22 cellular contexts compared by ENCODE assay signal in the genomic region with DNA sequence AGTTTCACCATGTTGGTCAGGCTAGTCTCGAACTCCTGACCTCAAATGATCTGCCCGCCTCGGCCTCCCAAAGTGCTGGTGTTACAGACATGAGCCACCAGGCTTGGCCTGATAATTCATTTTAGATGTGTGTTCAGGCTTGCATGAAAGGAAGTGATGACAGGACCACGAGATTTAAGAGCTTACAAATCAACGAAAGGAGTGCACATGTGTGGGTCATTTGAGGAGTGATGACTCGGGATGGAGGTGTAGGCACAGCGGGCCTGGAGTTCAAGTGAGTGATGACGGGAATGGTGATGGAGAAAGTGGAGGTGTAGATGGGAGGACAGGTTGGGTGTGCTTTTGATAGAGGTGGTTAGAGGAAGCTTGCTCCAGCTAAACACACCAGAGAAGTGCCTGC.
DNase-seq lines count a peak whose midpoint lies in the region; ATAC-seq, FAIRE-seq and TF ChIP-seq lines count a peak whose summit lies in the region.
"Had no signal": no experiment of that assay in that cellular context is flagged by ENCODE, and none has a peak within 500 bp of the region (broad histone marks: within the 10 kb centered on the region; RNA-seq: fewer than 3 reads in every experiment).

No MANE protein-coding gene starts in this region.

- TF ChIP-seq EP300 in HepG2 (IDR thresholded peaks at IDR 0.05; ENCODE audit: low read depth in 2 of 2, low read length in 2 of 2) (no peak), HepG2 (CRISPR knock-in tag; IDR thresholded peaks at IDR 0.05; ENCODE audit: borderline replicate concordance) (no peak), K562 (IDR thresholded peaks at IDR 0.05; ENCODE audit: low read length) (no peak), transverse colon (IDR thresholded peaks at IDR 0.05; ENCODE audit: low read depth) (no peak)

- intact Hi-C loops in HepG2 (cut with micrococcal nuclease; ENCODE audit: unreplicated experiment) (no loop called here), right lobe of liver (cut with DNase I) (no loop called here), K562 (cut with micrococcal nuclease) (loop anchor here (10.0 kb wide), 1 partner anchor 1513 kb away; no protein-coding TSS in a partner anchor), transverse colon (cut with DNase I; ENCODE audit: low total_unique reads) (no loop called here)

- peaks cover 0 to 13% of the 10 kb centered on the region in 2 experiments; a peak in 2 of 5 replicates for H3K27me3 ChIP-seq in HepG2 (ENCODE audit: control insufficient read depth in 1 of 2, insufficient read depth in 2 of 2, low read length in 2 of 2)
- H3K27me3 ChIP-seq in right lobe of liver, result no peaks in the 10 kb centered on the region
- H3K27me3 ChIP-seq in K562 (ENCODE audit: control insufficient read depth in 2 of 2, insufficient read depth in 2 of 2, low read length in 2 of 2), result peaks cover 0 to 2% of the 10 kb centered on the region in 2 experiments; a peak in 2 of 5 replicates
- H3K27me3 ChIP-seq in transverse colon, result no peaks in the 10 kb centered on the region
- H3K27me3 ChIP-seq: BLaER1 treated with 17β-estradiol and CSF1 and Interleukin-3, amounts not matched to agents 10 nM and 100 nM had no signal

- H3K9me3 ChIP-seq in HepG2 (ENCODE audit: low read length) (no peaks in the 10 kb centered on the region), right lobe of liver (no peaks in the 10 kb centered on the region), K562 (replicated peaks; ENCODE audit: control insufficient read depth, insufficient read depth, low read depth, low read length) (no peaks in the 10 kb centered on the region), transverse colon (no peaks in the 10 kb centered on the region)
- H3K9me3 ChIP-seq: A549; BLaER1 treated with 17β-estradiol and CSF1 and Interleukin-3, amounts not matched to agents 10 nM and 100 nM; Caco-2 had no signal

- H3K9ac ChIP-seq in HepG2 (ENCODE audit: insufficient read depth, low read depth, low read length) (no peak overlapping the region), K562 (ENCODE audit: insufficient read depth in 1 of 2, low read depth in 2 of 2, low read length in 2 of 2) (peak overlapping the region; percentile 91 to 95)
- H3K9ac ChIP-seq: BLaER1 treated with 17β-estradiol and CSF1 and Interleukin-3, amounts not matched to agents 10 nM and 100 nM had no signal

- H2AFZ ChIP-seq in HepG2 (ENCODE audit: low read length), result no peak overlapping the region
- H2AFZ ChIP-seq in K562 (ENCODE audit: low read depth, low read length), result no peak overlapping the region

- no peaks in the 10 kb centered on the region for H3K4me1 ChIP-seq in HepG2 (ENCODE audit: insufficient read depth, low read length)
- H3K4me1 ChIP-seq in right lobe of liver, result no peaks in the 10 kb centered on the region
- peaks cover 0 to under 1% of the 10 kb centered on the region in 2 experiments; a peak in 2 of 5 replicates for H3K4me1 ChIP-seq in K562 (replicated peaks in 1 of 2; ENCODE audit: control insufficient read depth in 2 of 2, insufficient read depth in 2 of 2, low read length in 2 of 2)
- H3K4me1 ChIP-seq in transverse colon, result no peaks in the 10 kb centered on the region
- H3K4me1 ChIP-seq: A549; BLaER1 treated with 17β-estradiol and CSF1 and Interleukin-3, amounts not matched to agents 10 nM and 100 nM; Caco-2 had no signal

- H3K4me3 ChIP-seq in HepG2 (replicated peaks in 1 of 3; ENCODE audit: insufficient read depth in 1 of 3, low read depth in 2 of 3, low read length in 3 of 3), result no peak overlapping the region
- no peak overlapping the region for H3K4me3 ChIP-seq in right lobe of liver
- peak overlapping the region; percentile 80 for H3K4me3 ChIP-seq in K562
- H3K4me3 ChIP-seq in transverse colon, result no peak overlapping the region
- H3K4me3 ChIP-seq: A549; BLaER1 treated with 17β-estradiol and CSF1 and Interleukin-3, amounts not matched to agents 10 nM and 100 nM; GM12878 had no signal

- no peaks in the 10 kb centered on the region for H3K36me3 ChIP-seq in HepG2 (replicated peaks in 1 of 2; ENCODE audit: control insufficient read depth in 1 of 2, insufficient read depth in 2 of 2, low read length in 2 of 2)
- no peaks in the 10 kb centered on the region for H3K36me3 ChIP-seq in right lobe of liver
- peaks cover 59% of the 10 kb centered on the region for H3K36me3 ChIP-seq in K562 (ENCODE audit: control insufficient read depth, insufficient read depth, low read length)
- H3K36me3 ChIP-seq in transverse colon, result no peaks in the 10 kb centered on the region
- H3K36me3 ChIP-seq: BLaER1 treated with 17β-estradiol and CSF1 and Interleukin-3, amounts not matched to agents 10 nM and 100 nM had no signal

- BruUV-seq in HepG2 (replicated peaks; lab: Mats Ljungman, UMichigan) (no TSS peak), K562 (replicated peaks; lab: Mats Ljungman, UMichigan) (no TSS peak)

- in situ Hi-C loops in HepG2 (cut with HindIII; ENCODE audit: extremely low pct_ligation_motif_present, low pct_unique_long_range_greater_than_20kb) (no loop called here), K562 (cut with MboI) (no loop called here), transverse colon (cut with MboI; ENCODE audit: low pct_ligation_motif_present in 1 of 4, low pct_unique_long_range_greater_than_20kb in 1 of 4, low sequenced_read_pairs in 3 of 4) (no loop called here)

- 2% methylated on average over 8 of the region's 8 CpGs for WGBS in HepG2 (ENCODE audit: low lambda C conversion rate)
- WGBS in right lobe of liver (ENCODE audit: insufficient coverage, low coverage, low lambda C conversion rate, missing lambda C conversion rate), result 73% methylated on average over 8 of the region's 8 CpGs
- WGBS in K562 (ENCODE audit: insufficient coverage, low coverage, missing lambda C conversion rate), result 0% methylated on average over 8 of the region's 8 CpGs
- 86 to 93% methylated on average over 5 to 8 of the region's 8 CpGs for WGBS in transverse colon (ENCODE audit: low coverage in 1 of 2), 2 donors

- DNase-seq in HepG2 (ENCODE audit: low spot score) (no peak), right lobe of liver (no peak), K562 (ENCODE audit: extremely low read depth in 1 of 4, low spot score in 3 of 4) (no peak), transverse colon (no peak)
- DNase-seq: AML-193; Caco-2; Calu3; CD4-positive, alpha-beta T cell; CD8-positive, alpha-beta T cell; DMS79 treated with DMSO at 0.1 percent for 48 hours; EL; GDM1 had no signal

- TF ChIP-seq POLR2A in HepG2 (IDR thresholded peaks at IDR 0.05; ENCODE audit: insufficient read depth in 1 of 2, low read depth in 2 of 2, low read length in 2 of 2), result no peak
- no peak for TF ChIP-seq POLR2A in right lobe of liver (IDR thresholded peaks at IDR 0.05)
- TF ChIP-seq POLR2A in K562 (conservative IDR thresholded peaks at IDR 0.05), result 0 out of 2 replicates have a peak, but pooled peaks have one; percentile 61
- no peak for TF ChIP-seq POLR2A in transverse colon (IDR thresholded peaks at IDR 0.05)

- no peaks in the 10 kb centered on the region for H3K9me1 ChIP-seq in K562 (ENCODE audit: control insufficient read depth, insufficient read depth, low read length)

- no peak for ATAC-seq in HepG2
- no peak for ATAC-seq in right lobe of liver
- ATAC-seq in K562, result peak; percentile 9
- ATAC-seq in GM18909 (IDR thresholded peaks at IDR 0.05; ENCODE audit: poor library complexity, unreplicated experiment), result no peak
- ATAC-seq: A549; CD8-positive, alpha-beta T cell; GM12878 had no signal

- CTCF ChIA-PET in HepG2 (lab: Yijun Ruan, JAX; ENCODE audit: low intra/inter-chr PET ratio, low total read pairs), result no interaction called here
- CTCF ChIA-PET in K562 (lab: Yijun Ruan, JAX; ENCODE audit: low intra/inter-chr PET ratio), result interaction anchor here (0.6 kb wide), 1 partner anchor 1170 kb away, joined by 3 read pairs; the partner anchor contains the start of gene ZNF236

- H3K79me2 ChIP-seq in HepG2 (ENCODE audit: insufficient read depth, low read length) (no peaks in the 10 kb centered on the region), K562 (ENCODE audit: control insufficient read depth, insufficient read depth, low read length) (peaks cover 65% of the 10 kb centered on the region)

- POLR2A ChIA-PET in HepG2 (lab: Yijun Ruan, JAX), result no interaction called here
- POLR2A ChIA-PET in K562 (lab: Yijun Ruan, JAX), result interaction anchor here (1.4 to 1.5 kb wide), 2 partner anchors 13 to 20 kb away, joined by 4 to 7 read pairs; no protein-coding TSS in a partner anchor

- TF ChIP-seq RAD21 in HepG2 (CRISPR knock-in tag; IDR thresholded peaks at IDR 0.05) (no peak), K562 (CRISPR knock-in tag; conservative IDR thresholded peaks at IDR 0.05 in 1 of 2, IDR thresholded peaks at IDR 0.05 in 1 of 2) (no peak)

- H3K4me2 ChIP-seq in HepG2 (ENCODE audit: low read depth, low read length), result no peak overlapping the region
- peak overlapping the region; percentile 98 for H3K4me2 ChIP-seq in K562 (ENCODE audit: insufficient read depth, low read length)
- H3K4me2 ChIP-seq: A549; BLaER1 treated with 17β-estradiol and CSF1 and Interleukin-3, amounts not matched to agents 10 nM and 100 nM had no signal

- H3K27ac ChIP-seq in HepG2 (ENCODE audit: extremely low read length, insufficient read depth, low read length), result no peak overlapping the region
- no peak overlapping the region for H3K27ac ChIP-seq in right lobe of liver
- H3K27ac ChIP-seq in K562 (ENCODE audit: extremely low read depth, low read depth, low read length), result peak overlapping the region; percentile 83
- no peak overlapping the region for H3K27ac ChIP-seq in transverse colon
- H3K27ac ChIP-seq: 22Rv1; A549; BLaER1 treated with 17β-estradiol and CSF1 and Interleukin-3, amounts not matched to agents 10 nM and 100 nM; C4-2B had no signal

- TF ChIP-seq CTCF in HepG2 (CRISPR knock-in tag; IDR thresholded peaks at IDR 0.05), result no peak
- TF ChIP-seq CTCF in right lobe of liver (IDR thresholded peaks at IDR 0.05), result no peak
- TF ChIP-seq CTCF in K562 (IDR thresholded peaks at IDR 0.05 in 2 of 3, conservative IDR thresholded peaks at IDR 0.05 in 1 of 3; ENCODE audit: insufficient read depth in 2 of 3, low read depth in 1 of 3, low read length in 3 of 3), result no peak
- no peak for TF ChIP-seq CTCF in transverse colon (IDR thresholded peaks at IDR 0.05)

- FAIRE-seq in HepG2 (lab: Jason Lieb, UNC), result no peak
- FAIRE-seq in K562 (lab: Jason Lieb, UNC), result no peak
- FAIRE-seq: A549, D721Med, GM12878, GM12892, GM18507, GM19239 had no signal

- H4K20me1 ChIP-seq in HepG2 (ENCODE audit: insufficient read depth, low read length) (no peaks in the 10 kb centered on the region), K562 (replicated peaks; ENCODE audit: control insufficient read depth, insufficient read depth, low read length) (0 out of 2 replicates have a peak, but pooled peaks cover 15% of the 10 kb centered on the region)
- H4K20me1 ChIP-seq: BLaER1 treated with 17β-estradiol and CSF1 and Interleukin-3, amounts not matched to agents 10 nM and 100 nM had no signal

TF ChIP-seq in HepG2, 621 proteins besides CTCF, POLR2A, EP300 and RAD21:
- peak; percentile 32; the same call in 1 of the 2 replicates for TF ChIP-seq CREB1 (IDR thresholded peaks at IDR 0.05)
- no peak for TF ChIP-seq CREB1 (CRISPR knock-in tag; IDR thresholded peaks at IDR 0.05)
- TF ChIP-seq ZNF670 (CRISPR knock-in tag; IDR thresholded peaks at IDR 0.05; ENCODE audit: borderline replicate concordance), result no peak

TF ChIP-seq in K562, 482 proteins besides CTCF, POLR2A, EP300 and RAD21 (continues in another document):
- TF ChIP-seq L3MBTL2 (IDR thresholded peaks at IDR 0.05), result peak; percentile 84
- TF ChIP-seq KLF6 (CRISPR knock-in tag; IDR thresholded peaks at IDR 0.05; ENCODE audit: borderline replicate concordance), result no peak
- no peak for TF ChIP-seq GATAD2B (IDR thresholded peaks at IDR 0.05; ENCODE audit: borderline replicate concordance)

Comparison
In these comparisons a context has a peak if more than half of its experiments do, and no peak if none do; other contexts are left out.
1. Of the 241 proteins assayed by ChIP-seq in both HepG2 and K562: peak only in HepG2: none; only in K562: DPF2, KDM1A, MAX, MEIS2, MNT, NCOR1 and 1 more; in both: none; in neither: 229; mixed calls (peak in some experiments, not most) for 5.